9 cellular contexts compared by ENCODE assay signal in genomic region chr2:1721706-1722483, GRCh38. TPM values are rescaled to one million over a fixed set of nuclear protein-coding genes. Genes with fewer than 3 reads are reported as not detected.
A peak's percentile ranks its signal among the peaks of the same experiment; 100 is the strongest.
DNase-seq lines count a peak whose midpoint lies in the region; ATAC-seq, FAIRE-seq and TF ChIP-seq lines count a peak whose summit lies in the region.
"Had no signal": no experiment of that assay in that cellular context is flagged by ENCODE, and none has a peak within 500 bp of the region (broad histone marks: within the 10 kb centered on the region; RNA-seq: fewer than 3 reads in every experiment).

No MANE protein-coding gene starts in this region.

- peak; percentile 41 to 70 for ATAC-seq in left cardiac atrium
- peak; percentile 24 for ATAC-seq in sciatic nerve
- ATAC-seq in HG03108 (IDR thresholded peaks at IDR 0.05; ENCODE audit: unreplicated experiment), result no peak

- TF ChIP-seq POLR2A in GM12892 (IDR thresholded peaks at IDR 0.05; ENCODE audit: low read depth, low read length), result no peak

- intact Hi-C loops in left cardiac atrium (cut with DNase I) (no loop called here), sciatic nerve (cut with DNase I) (no loop called here)

- DNase-seq in EH (ENCODE audit: low read depth) (peak; percentile 94), amniotic stem cell (lab: John Stamatoyannopoulos, UW) (peak; percentile 67), left cardiac atrium (no peak), sciatic nerve (ENCODE audit: low spot score) (peak; percentile 40), GM12892 (ENCODE audit: insufficient read length) (no peak), DMS153 treated with DMSO at 0.1 percent for 48 hours (lab: John Stamatoyannopoulos, UW; ENCODE audit: unreplicated experiment) (no peak), GM19238 (ENCODE audit: insufficient read length, low spot score) (no peak)
- DNase-seq: DMS53 had no signal

- FAIRE-seq in GM12892 (lab: Jason Lieb, UNC), result no peak

RNA-seq across cellular contexts. Expression of gene PXDN, which starts 22.4 kb away (rescaled TPM):
- total RNA-seq in left cardiac atrium, result 10 to 100 TPM; 34.8 to 46.0 TPM
- 38.1 TPM for total RNA-seq in sciatic nerve
- polyA plus RNA-seq in GM12892 (2012; ENCODE audit: missing spikeins), result 0.04 TPM

Comparison
In these comparisons a context has a peak if more than half of its experiments do, and no peak if none do; other contexts are left out.
1. DNase-seq: peak in EH (single experiment), amniotic stem cell (single experiment) and sciatic nerve (single experiment); none in left cardiac atrium (single experiment), GM12892 (single experiment), DMS153 treated with DMSO at 0.1 percent for 48 hours (single experiment) and GM19238 (single experiment).